In genomic region chr3:152046280-152046679, GRCh38 we compare ENCODE assay signal across 30 cellular contexts.
"Had no signal": no experiment of that assay in that cellular context is flagged by ENCODE, and none has a peak within 500 bp of the region (broad histone marks: within the 10 kb centered on the region; RNA-seq: fewer than 3 reads in every experiment).

No MANE protein-coding gene starts in this region.

- H3K4me1 ChIP-seq: esophagus squamous epithelium had no signal

- H3K9me3 ChIP-seq: esophagus squamous epithelium, gastroesophageal sphincter, heart right ventricle had no signal

- H3K27ac ChIP-seq: brain microvascular endothelial cell, coronary artery, epithelial cell of prostate, esophagus squamous epithelium, gastroesophageal sphincter, hepatocyte had no signal

- H3K27me3 ChIP-seq: brain microvascular endothelial cell, esophagus squamous epithelium, gastroesophageal sphincter, heart right ventricle, hepatocyte had no signal

- H2AFZ ChIP-seq: hepatocyte had no signal

- H3K4me2 ChIP-seq: hepatocyte had no signal

- H3K27ac Mint-ChIP-seq: activated naive CD4-positive, alpha-beta T cell treated with anti-CD3 and anti-CD28 coated beads for 36 hours; activated naive CD4-positive, alpha-beta T cell treated with anti-CD3 and anti-CD28 coated beads, Interleukin-2, amount 50 U/mL, for 24 hours; activated naive CD8-positive, alpha-beta T cell treated with anti-CD3 and anti-CD28 coated beads, Interleukin-2, amount 10 ng/mL, durations not matched to agents 7 days and 5 days; activated T-helper 2 cell treated with anti-CD3 and anti-CD28 coated beads, Interferon-gamma antibody, Interleukin-2, Interleukin-4, amounts not matched to agents 10 μg/mL and 5 μg/mL and 100 μg/mL, durations not matched to agents 14 hours and 24 hours and 36 hours; dendritic cell treated with granulocyte-macrophage colony-stimulating factor and Interleukin-4, amounts not matched to agents 40 ng/mL and 50 ng/mL, for 4 days; effector memory CD8-positive, alpha-beta T cell had no signal

- ATAC-seq: activated T-cell treated with anti-CD3 and anti-CD28 coated beads, Interleukin-2, amount 50 U/mL, for 4 hours; effector memory CD8-positive, alpha-beta T cell; gastroesophageal sphincter had no signal

- H3K36me3 Mint-ChIP-seq: activated naive CD8-positive, alpha-beta T cell treated with anti-CD3 and anti-CD28 coated beads, Interleukin-2, amount 10 ng/mL, durations not matched to agents 7 days and 5 days had no signal

- H3K4me3 ChIP-seq: coronary artery, esophagus squamous epithelium, gastroesophageal sphincter, heart right ventricle, hepatocyte had no signal

- H3K27me3 Mint-ChIP-seq: activated naive CD4-positive, alpha-beta T cell treated with anti-CD3 and anti-CD28 coated beads, Interleukin-2, amount 50 U/mL, for 24 hours; central memory CD8-positive, alpha-beta T cell; dendritic cell treated with granulocyte-macrophage colony-stimulating factor and Interleukin-4, amounts not matched to agents 40 ng/mL and 50 ng/mL, for 4 days had no signal

- FAIRE-seq: astrocyte, bronchial epithelial cell had no signal

- H3K79me2 ChIP-seq: hepatocyte had no signal

- H3K36me3 ChIP-seq: brain microvascular endothelial cell, esophagus squamous epithelium, gastroesophageal sphincter, heart right ventricle had no signal

- DNase-seq: activated CD4-positive, alpha-beta T cell treated with anti-CD3 and anti-CD28 coated beads for 4 hours; activated CD4-positive, alpha-beta T cell treated with anti-CD3 and anti-CD28 coated beads, Interleukin-2, amount 50 U/mL, for 1 hour; activated CD4-positive, alpha-beta T cell treated with anti-CD3 and anti-CD28 coated beads, Interleukin-2, amount 50 U/mL, for 48 hours; activated CD4-positive, CD25-positive, alpha-beta regulatory T cell; activated CD4-positive, CD25-positive, alpha-beta regulatory T cell treated with anti-CD3 and anti-CD28 coated beads, Interleukin-2, amount 50 U/mL, for 72 hours; activated CD8-positive, alpha-beta memory T cell treated with anti-CD3 and anti-CD28 coated beads, Interleukin-2, amount 50 U/mL, for 48 hours; activated effector memory CD4-positive, alpha-beta T cell treated with anti-CD3 and anti-CD28 coated beads, Interleukin-2, amount 50 U/mL, for 16 hours; activated naive CD4-positive, alpha-beta T cell treated with anti-CD3 and anti-CD28 coated beads for 36 hours; activated naive CD8-positive, alpha-beta T cell treated with anti-CD3 and anti-CD28 coated beads, Interleukin-2, amount 10 ng/mL, durations not matched to agents 7 days and 5 days; activated T-cell treated with anti-CD3 and anti-CD28 coated beads for 4 hours; activated T-cell treated with anti-CD3 and anti-CD28 coated beads, Interleukin-2, amount 50 U/mL, for 4 hours; amniotic stem cell; anterior cingulate cortex; brain microvascular endothelial cell; effector CD4-positive, alpha-beta T cell; effector memory CD8-positive, alpha-beta T cell; esophagus squamous epithelium; foreskin melanocyte; heart right ventricle; T-helper 2 cell had no signal

- H3K4me1 Mint-ChIP-seq: activated naive CD4-positive, alpha-beta T cell treated with anti-CD3 and anti-CD28 coated beads, Interleukin-2, amount 50 U/mL, for 24 hours; activated naive CD8-positive, alpha-beta T cell treated with anti-CD3 and anti-CD28 coated beads, Interleukin-2, amount 10 ng/mL, durations not matched to agents 7 days and 5 days; central memory CD8-positive, alpha-beta T cell had no signal

- H3K9me3 Mint-ChIP-seq: activated naive CD4-positive, alpha-beta T cell treated with anti-CD3 and anti-CD28 coated beads for 36 hours; activated naive CD4-positive, alpha-beta T cell treated with anti-CD3 and anti-CD28 coated beads, Interleukin-2, amount 50 U/mL, for 24 hours; activated naive CD8-positive, alpha-beta T cell treated with anti-CD3 and anti-CD28 coated beads, Interleukin-2, amount 10 ng/mL, durations not matched to agents 7 days and 5 days; activated T-cell treated with anti-CD3 and anti-CD28 coated beads, Interleukin-2, amount 50 U/mL, for 4 hours; activated T-helper 2 cell treated with anti-CD3 and anti-CD28 coated beads, Interferon-gamma antibody, Interleukin-2, Interleukin-4, amounts not matched to agents 10 μg/mL and 5 μg/mL and 100 μg/mL, durations not matched to agents 14 hours and 24 hours and 36 hours; central memory CD8-positive, alpha-beta T cell; dendritic cell treated with granulocyte-macrophage colony-stimulating factor and Interleukin-4, amounts not matched to agents 40 ng/mL and 50 ng/mL, for 4 days; effector memory CD8-positive, alpha-beta T cell had no signal

- H3K4me3 Mint-ChIP-seq: activated naive CD4-positive, alpha-beta T cell treated with anti-CD3 and anti-CD28 coated beads for 36 hours; activated naive CD4-positive, alpha-beta T cell treated with anti-CD3 and anti-CD28 coated beads, Interleukin-2, amount 50 U/mL, for 24 hours; activated naive CD8-positive, alpha-beta T cell treated with anti-CD3 and anti-CD28 coated beads, Interleukin-2, amount 10 ng/mL, durations not matched to agents 7 days and 5 days; activated T-cell treated with anti-CD3 and anti-CD28 coated beads, Interleukin-2, amount 50 U/mL, for 4 hours; central memory CD8-positive, alpha-beta T cell; dendritic cell treated with granulocyte-macrophage colony-stimulating factor and Interleukin-4, amounts not matched to agents 40 ng/mL and 50 ng/mL, for 4 days; effector memory CD8-positive, alpha-beta T cell had no signal
